In genomic region chr20:63588641-63589041, GRCh38 we compare ENCODE assay signal across 24 cellular contexts. TPM values are rescaled to one million over a fixed set of nuclear protein-coding genes. Genes with fewer than 3 reads are reported as not detected.
"Had no signal": no experiment of that assay in that cellular context is flagged by ENCODE, and none has a peak within 500 bp of the region (broad histone marks: within the 10 kb centered on the region; RNA-seq: fewer than 3 reads in every experiment).

No MANE protein-coding gene starts in this region.

- H3K4me3 ChIP-seq: adrenal gland, body of pancreas, gastrocnemius medialis, heart left ventricle, lung, right atrium auricular region, skin epidermis, suprapubic skin had no signal

- H3K4me3 Mint-ChIP-seq: activated CD4-positive, alpha-beta memory T cell treated with anti-CD3 and anti-CD28 coated beads, Interleukin-2, amount 10 ng/mL, durations not matched to agents 7 days and 5 days; activated naive CD4-positive, alpha-beta T cell treated with anti-CD3 and anti-CD28 coated beads, Interleukin-2, amount 50 U/mL, for 24 hours; activated T-cell treated with anti-CD3 and anti-CD28 coated beads, Interleukin-2, amount 50 U/mL, for 4 hours; immature natural killer cell; naive B cell; type B pancreatic cell; WTC11 had no signal

- ATAC-seq: activated T-cell treated with anti-CD3 and anti-CD28 coated beads, Interleukin-2, amount 50 U/mL, for 4 hours; body of pancreas; gastrocnemius medialis; WTC11 had no signal

- H3K27ac Mint-ChIP-seq: activated CD4-positive, alpha-beta memory T cell treated with anti-CD3 and anti-CD28 coated beads, Interleukin-2, amount 10 ng/mL, durations not matched to agents 7 days and 5 days; activated naive CD4-positive, alpha-beta T cell treated with anti-CD3 and anti-CD28 coated beads, Interleukin-2, amount 50 U/mL, for 24 hours; immature natural killer cell; type B pancreatic cell had no signal

- H3K9me3 Mint-ChIP-seq: activated CD4-positive, alpha-beta memory T cell treated with anti-CD3 and anti-CD28 coated beads, Interleukin-2, amount 10 ng/mL, durations not matched to agents 7 days and 5 days; activated naive CD4-positive, alpha-beta T cell treated with anti-CD3 and anti-CD28 coated beads, Interleukin-2, amount 50 U/mL, for 24 hours; activated T-cell treated with anti-CD3 and anti-CD28 coated beads, Interleukin-2, amount 50 U/mL, for 4 hours; immature natural killer cell; naive B cell; type B pancreatic cell; WTC11 had no signal

- H3K4me1 Mint-ChIP-seq: activated CD4-positive, alpha-beta memory T cell treated with anti-CD3 and anti-CD28 coated beads, Interleukin-2, amount 10 ng/mL, durations not matched to agents 7 days and 5 days; immature natural killer cell; WTC11 had no signal

- H3K27ac ChIP-seq: adrenal gland, epithelial cell of prostate, right atrium auricular region, skin epidermis, suprapubic skin had no signal

- H3K9me3 ChIP-seq: adrenal gland, body of pancreas, gastrocnemius medialis, heart left ventricle, right atrium auricular region, suprapubic skin had no signal

- DNase-seq: activated CD4-positive, alpha-beta memory T cell treated with anti-CD3 and anti-CD28 coated beads, Interleukin-2, amount 10 ng/mL, durations not matched to agents 7 days and 5 days; activated CD4-positive, alpha-beta T cell treated with anti-CD3 and anti-CD28 coated beads for 4 hours; activated effector memory CD4-positive, alpha-beta T cell treated with Interleukin-2 at 50 U/mL for 16 hours; activated T-cell treated with anti-CD3 and anti-CD28 coated beads, Interleukin-2, amount 50 U/mL, for 4 hours; adrenal gland; body of pancreas; effector memory CD4-positive, alpha-beta T cell; gastrocnemius medialis; immature natural killer cell; naive B cell; stimulated activated CD4-positive, alpha-beta T cell treated with anti-CD3 and anti-CD28 coated beads, Interleukin-15, amount 100 ng/mL, for 24 hours; stimulated activated CD4-positive, alpha-beta T cell treated with anti-CD3 and anti-CD28 coated beads, Interleukin-4, amount 100 ng/mL, for 1 hour; T-helper 2 cell had no signal

- H3K4me1 ChIP-seq: heart left ventricle, right atrium auricular region, suprapubic skin had no signal

- H3K27me3 Mint-ChIP-seq: activated CD4-positive, alpha-beta memory T cell treated with anti-CD3 and anti-CD28 coated beads, Interleukin-2, amount 10 ng/mL, durations not matched to agents 7 days and 5 days; activated naive CD4-positive, alpha-beta T cell treated with anti-CD3 and anti-CD28 coated beads, Interleukin-2, amount 50 U/mL, for 24 hours; naive B cell; type B pancreatic cell had no signal

- H3K27me3 ChIP-seq: adrenal gland, body of pancreas, gastrocnemius medialis, heart left ventricle, right atrium auricular region, suprapubic skin had no signal

RNA-seq across cellular contexts. Expression of gene FNDC11, which starts 34.7 kb away (rescaled TPM):
- total RNA-seq: right atrium auricular region had no signal

RNA-seq across cellular contexts. Expression of gene SRMS, which starts 41.1 kb away (rescaled TPM):
- total RNA-seq: activated CD4-positive, alpha-beta memory T cell treated with anti-CD3 and anti-CD28 coated beads, Interleukin-2, amount 10 ng/mL, durations not matched to agents 7 days and 5 days; activated T-cell treated with anti-CD3 and anti-CD28 coated beads, Interleukin-2, amount 50 U/mL, for 4 hours; adrenal gland; body of pancreas; gastrocnemius medialis; heart left ventricle; lung; mononuclear cell; posterior vena cava; right atrium auricular region had no signal

RNA-seq across cellular contexts. Expression of gene PTK6, which starts 51.5 kb away (rescaled TPM):
- total RNA-seq: right atrium auricular region had no signal
